1 cellular context compared by ENCODE assay signal in genomic region chr1:38990401-38990745, GRCh38.
TF ChIP-seq lines count a peak whose summit lies in the region.

No MANE protein-coding gene starts in this region.

TF ChIP-seq in WTC11, 78 proteins besides CTCF, POLR2A, EP300 and RAD21 (continued from another document):
- no peak for TF ChIP-seq ARID4B (CRISPR knock-in tag; IDR thresholded peaks at IDR 0.05; ENCODE audit: borderline replicate concordance)
- TF ChIP-seq ZNF232 (CRISPR knock-in tag; IDR thresholded peaks at IDR 0.05), result no peak
- TF ChIP-seq RELA (CRISPR knock-in tag; IDR thresholded peaks at IDR 0.05; ENCODE audit: borderline replicate concordance), result no peak
- no peak for TF ChIP-seq OVOL2 (CRISPR knock-in tag; IDR thresholded peaks at IDR 0.05; ENCODE audit: borderline replicate concordance)
- no peak for TF ChIP-seq AFF4 (CRISPR knock-in tag; IDR thresholded peaks at IDR 0.05; ENCODE audit: borderline replicate concordance)
- TF ChIP-seq ZBTB21 (CRISPR knock-in tag; IDR thresholded peaks at IDR 0.05; ENCODE audit: borderline replicate concordance), result no peak
- no peak for TF ChIP-seq MLX (CRISPR knock-in tag; IDR thresholded peaks at IDR 0.05)
- no peak for TF ChIP-seq ZNF121 (CRISPR knock-in tag; IDR thresholded peaks at IDR 0.05)
- no peak for TF ChIP-seq ZNF532 (CRISPR knock-in tag; IDR thresholded peaks at IDR 0.05; ENCODE audit: borderline replicate concordance)
TF ChIP-seq in WTC11: peak in this region for 0.
